Comparison of ENCODE assay signal across 17 cellular contexts in the genomic region with DNA sequence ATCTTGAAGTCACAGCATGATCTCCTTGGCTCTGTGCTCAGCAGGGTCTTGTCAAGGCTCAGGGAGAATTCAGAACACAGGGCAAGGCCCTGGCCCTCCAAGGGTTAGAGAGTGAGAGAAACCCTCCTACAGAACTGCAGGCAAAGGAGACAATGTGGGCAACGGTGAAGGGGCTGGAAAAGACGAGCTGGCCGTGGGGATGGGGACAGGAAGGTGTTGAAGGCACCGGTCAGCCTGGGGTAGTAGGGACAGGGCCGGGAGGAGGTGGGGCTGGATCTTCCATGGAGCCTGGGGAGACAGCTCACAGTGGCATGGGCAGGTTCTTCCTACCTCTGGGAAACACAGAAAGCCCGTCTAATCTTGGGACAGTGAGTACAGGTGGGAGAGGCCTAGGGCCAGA.
DNase-seq lines count a peak whose midpoint lies in the region; ATAC-seq and TF ChIP-seq lines count a peak whose summit lies in the region.
"Had no signal": no experiment of that assay in that cellular context is flagged by ENCODE, and none has a peak within 500 bp of the region (broad histone marks: within the 10 kb centered on the region; RNA-seq: fewer than 3 reads in every experiment).

No MANE protein-coding gene starts in this region.

- no peak for TF ChIP-seq POLR2A in sigmoid colon (IDR thresholded peaks at IDR 0.05)

- POLR2A ChIA-PET in Caco-2 (lab: Charles Lee): no interaction called here

- TF ChIP-seq CTCF in Caco-2 (IDR thresholded peaks at IDR 0.05; ENCODE audit: insufficient read depth in 1 of 2, low read depth in 1 of 2, low read length in 1 of 2, severe bottlenecking in 1 of 2, unreplicated experiment in 1 of 2): no peak
- TF ChIP-seq CTCF in sigmoid colon (IDR thresholded peaks at IDR 0.05): no peak

- BruUV-seq in Caco-2 (replicated peaks; lab: Mats Ljungman, UMichigan): no TSS peak

- no peaks in the 10 kb centered on the region for H3K27me3 Mint-ChIP-seq in Caco-2 (ENCODE audit: insufficient read depth, unreplicated experiment)

- no peaks in the 10 kb centered on the region for H3K9me3 Mint-ChIP-seq in Caco-2 (ENCODE audit: unreplicated experiment)
- H3K9me3 Mint-ChIP-seq: activated T-helper 1 cell treated with anti-CD3 and anti-CD28 coated beads, Interleukin-12 subunit alpha, Interleukin-12 subunit beta, Interleukin-2, Interleukin-4 antibody, amounts not matched to agents 30 ng/mL and 10 ng/mL and 1 ng/mL, durations not matched to agents 14 hours and 24 hours and 36 hours had no signal

- in situ Hi-C loops in ACHN (cut with HindIII; ENCODE audit: low pct_ligation_motif_present, low pct_unique_long_range_greater_than_20kb, low sequenced_read_pairs): loop anchor here (25.0 kb wide), 2 partner anchors 154 to 304 kb away; a partner anchor contains a TSS

- H3K27me3 ChIP-seq in Caco-2 (replicated peaks; ENCODE audit: control insufficient read depth, insufficient read depth, low read length) (no peaks in the 10 kb centered on the region), right cardiac atrium (ENCODE audit: control insufficient read depth, insufficient read depth) (no peaks in the 10 kb centered on the region), sigmoid colon (no peaks in the 10 kb centered on the region)
- H3K27me3 ChIP-seq: colonic mucosa, pancreas had no signal

- peaks cover 58% of the 10 kb centered on the region for H3K36me3 Mint-ChIP-seq in Caco-2 (ENCODE audit: insufficient read depth, unreplicated experiment)

- H3K4me3 Mint-ChIP-seq in Caco-2 (ENCODE audit: unreplicated experiment): no peak overlapping the region
- H3K4me3 Mint-ChIP-seq: activated T-helper 1 cell treated with anti-CD3 and anti-CD28 coated beads, Interleukin-12 subunit alpha, Interleukin-12 subunit beta, Interleukin-2, Interleukin-4 antibody, amounts not matched to agents 30 ng/mL and 10 ng/mL and 1 ng/mL, durations not matched to agents 14 hours and 24 hours and 36 hours had no signal

- H3K4me1 ChIP-seq in Caco-2 (peaks cover 17% of the 10 kb centered on the region), right cardiac atrium (ENCODE audit: control insufficient read depth, insufficient read depth, low read length) (peaks cover 21% of the 10 kb centered on the region), sigmoid colon (peaks cover 0 to 97% (median 80%) of the 10 kb centered on the region in 4 donors)
- H3K4me1 ChIP-seq: colonic mucosa, pancreas had no signal

- peaks cover 7% of the 10 kb centered on the region for H3K4me1 Mint-ChIP-seq in Caco-2 (ENCODE audit: low read depth, unreplicated experiment)

- H3K27ac Mint-ChIP-seq in Caco-2 (ENCODE audit: unreplicated experiment): peak overlapping the region; percentile 84

- no peak for TF ChIP-seq EP300 in sigmoid colon (IDR thresholded peaks at IDR 0.05)

- DNase-seq in Caco-2: no peak
- peak in 2 of 3 donors; percentile 26 to 36 for DNase-seq in right cardiac atrium
- DNase-seq in sigmoid colon: no peak
- DNase-seq in stimulated activated naive CD4-positive, alpha-beta T cell (lab: John Stamatoyannopoulos, UW): no peak
- no peak for DNase-seq in NCI-H748 treated with DMSO at 0.1 percent for 48 hours (lab: John Stamatoyannopoulos, UW)
- no peak for DNase-seq in ACHN
- DNase-seq: activated CD4-positive, CD25-positive, alpha-beta regulatory T cell treated with anti-CD3 and anti-CD28 coated beads, Interleukin-2, amount 50 U/mL, for 72 hours; colonic mucosa; DMS53; foreskin melanocyte; H7; NCI-H2081 treated with DMSO at 0.1 percent for 48 hours had no signal

- intact Hi-C loops in Caco-2 (cut with micrococcal nuclease; ENCODE audit: unreplicated experiment) (no loop called here), right cardiac atrium (cut with DNase I) (no loop called here), sigmoid colon (cut with DNase I) (no loop called here)

- H3K36me3 ChIP-seq in Caco-2 (ENCODE audit: control insufficient read depth, insufficient read depth, low read length): peaks cover 1% of the 10 kb centered on the region
- H3K36me3 ChIP-seq in sigmoid colon: peaks cover 0 to 9% (median 0%) of the 10 kb centered on the region in 4 donors
- H3K36me3 ChIP-seq: colonic mucosa had no signal

- H3K9me3 ChIP-seq in Caco-2 (no peaks in the 10 kb centered on the region), right cardiac atrium (ENCODE audit: control insufficient read depth, low read length) (no peaks in the 10 kb centered on the region), sigmoid colon (no peaks in the 10 kb centered on the region)
- H3K9me3 ChIP-seq: colonic mucosa, pancreas had no signal

- H3K4me3 ChIP-seq in Caco-2 (ENCODE audit: low read depth, low read length): no peak overlapping the region
- no peak overlapping the region for H3K4me3 ChIP-seq in right cardiac atrium (ENCODE audit: low read length)
- H3K4me3 ChIP-seq in sigmoid colon: no peak overlapping the region
- H3K4me3 ChIP-seq: colonic mucosa, pancreas had no signal

- ATAC-seq in right cardiac atrium (no peak), HG03521 (IDR thresholded peaks at IDR 0.05; ENCODE audit: unreplicated experiment) (no peak)

- CTCF ChIA-PET in Caco-2 (lab: Charles Lee): interaction anchor here (0.6 kb wide), 1 partner anchor 312 kb away, joined by 5 read pairs; no protein-coding TSS in a partner anchor

- WGBS in right cardiac atrium: 76% methylated on average over 6 of the region's 6 CpGs
- WGBS in sigmoid colon, 2 donors: 93 to 94% methylated on average over 6 of the region's 6 CpGs

- H3K27ac ChIP-seq in angular gyrus (ENCODE audit: low read depth, low read length) (peak overlapping the region; percentile 88), right cardiac atrium (ENCODE audit: low read length) (peak overlapping the region; percentile 65), sigmoid colon (peak overlapping the region; percentile 91 to 98 (median 92))
- H3K27ac ChIP-seq: colonic mucosa, KMS-11, pancreas had no signal

Comparison
In these comparisons a context has a peak if more than half of its experiments do, and no peak if none do; other contexts are left out.
1. DNase-seq: peak in right cardiac atrium (2 of 3); none in Caco-2 (0 of 2), sigmoid colon (single experiment), stimulated activated naive CD4-positive, alpha-beta T cell (0 of 6), NCI-H748 treated with DMSO at 0.1 percent for 48 hours (single experiment) and ACHN (single experiment).
2. Peak in every context shown above with its lines, with median percentiles within 50 percentile points of each other: H3K27ac ChIP-seq.